Comparison of ENCODE assay signal across 10 cellular contexts in genomic region chr17:82440991-82441627, GRCh38. TPM values are rescaled to one million over a fixed set of nuclear protein-coding genes. Genes with fewer than 3 reads are reported as not detected.
DNase-seq lines count a peak whose midpoint lies in the region; ATAC-seq and TF ChIP-seq lines count a peak whose summit lies in the region.
"Had no signal": no experiment of that assay in that cellular context is flagged by ENCODE, and none has a peak within 500 bp of the region (broad histone marks: within the 10 kb centered on the region; RNA-seq: fewer than 3 reads in every experiment).

No MANE protein-coding gene starts in this region.

- H3K9me3 Mint-ChIP-seq in activated naive CD4-positive, alpha-beta T cell treated with anti-CD3 and anti-CD28 coated beads, Interleukin-2, amount 10 ng/mL, durations not matched to agents 7 days and 5 days: no peaks in the 10 kb centered on the region

- no peaks in the 10 kb centered on the region for H3K9me3 ChIP-seq in skeletal muscle satellite cell (replicated peaks; ENCODE audit: low read length)
- H3K9me3 ChIP-seq: heart left ventricle, vagina had no signal

- no peak for TF ChIP-seq POLR2A in NB4 (IDR thresholded peaks at IDR 0.05; ENCODE audit: extremely low read depth, insufficient read length)

- H3K4me3 Mint-ChIP-seq in activated naive CD4-positive, alpha-beta T cell treated with anti-CD3 and anti-CD28 coated beads, Interleukin-2, amount 10 ng/mL, durations not matched to agents 7 days and 5 days: no peak overlapping the region

- H3K27me3 Mint-ChIP-seq in activated naive CD4-positive, alpha-beta T cell treated with anti-CD3 and anti-CD28 coated beads, Interleukin-2, amount 10 ng/mL, durations not matched to agents 7 days and 5 days: no peaks in the 10 kb centered on the region

- no peak overlapping the region for H3K9ac ChIP-seq in skeletal muscle satellite cell (ENCODE audit: low read depth, low read length)

- H3K4me1 Mint-ChIP-seq in activated naive CD4-positive, alpha-beta T cell treated with anti-CD3 and anti-CD28 coated beads, Interleukin-2, amount 10 ng/mL, durations not matched to agents 7 days and 5 days: peaks cover 3% of the 10 kb centered on the region

- H3K4me1 ChIP-seq in skeletal muscle satellite cell (ENCODE audit: control insufficient read depth, insufficient read depth, low read length): no peaks in the 10 kb centered on the region

- peaks cover 17% of the 10 kb centered on the region for H3K36me3 ChIP-seq in skeletal muscle satellite cell (ENCODE audit: insufficient read depth, low read length)

- ATAC-seq in GM19324 (IDR thresholded peaks at IDR 0.05; ENCODE audit: low FRiP score, unreplicated experiment): no peak

- H3K4me2 ChIP-seq in skeletal muscle satellite cell (ENCODE audit: low read length): peak overlapping the region; percentile 33

- peak; percentile 41 for DNase-seq in NCI-H2227 (lab: John Stamatoyannopoulos, UW; ENCODE audit: unreplicated experiment)
- no peak for DNase-seq in NCI-H2227 treated with DMSO at 0.1 percent for 48 hours (lab: John Stamatoyannopoulos, UW)
- DNase-seq in NB4 (ENCODE audit: low read depth): peak; percentile 74
- DNase-seq in choroid plexus epithelial cell (ENCODE audit: low read depth): peak; percentile 57
- DNase-seq in HuH-7 (ENCODE audit: low spot score): no peak
- no peak for DNase-seq in activated naive CD4-positive, alpha-beta T cell treated with anti-CD3 and anti-CD28 coated beads, Interleukin-2, amount 10 ng/mL, durations not matched to agents 7 days and 5 days

- no peak for TF ChIP-seq CTCF in NB4 (IDR thresholded peaks at IDR 0.05; ENCODE audit: low read depth, low read length)
- no peak for TF ChIP-seq CTCF in choroid plexus epithelial cell (conservative IDR thresholded peaks at IDR 0.05; ENCODE audit: low read depth, low read length)

- peaks cover 23% of the 10 kb centered on the region for H3K36me3 Mint-ChIP-seq in activated naive CD4-positive, alpha-beta T cell treated with anti-CD3 and anti-CD28 coated beads, Interleukin-2, amount 10 ng/mL, durations not matched to agents 7 days and 5 days

- CTCF ChIA-PET in activated naive CD4-positive, alpha-beta T cell treated with anti-CD3 and anti-CD28 coated beads, Interleukin-2, amount 10 ng/mL, durations not matched to agents 7 days and 5 days (lab: Charles Lee): no interaction called here

- H3K4me3 ChIP-seq in NB4 (ENCODE audit: low read depth, low read length): no peak overlapping the region
- no peak overlapping the region for H3K4me3 ChIP-seq in choroid plexus epithelial cell (ENCODE audit: low read depth, low read length)
- H3K4me3 ChIP-seq in skeletal muscle satellite cell (ENCODE audit: low read length): no peak overlapping the region
- H3K4me3 ChIP-seq: heart left ventricle, vagina had no signal

- H3K27ac Mint-ChIP-seq in activated naive CD4-positive, alpha-beta T cell treated with anti-CD3 and anti-CD28 coated beads, Interleukin-2, amount 10 ng/mL, durations not matched to agents 7 days and 5 days: no peak overlapping the region

- no peaks in the 10 kb centered on the region for H3K27me3 ChIP-seq in skeletal muscle satellite cell (ENCODE audit: control insufficient read depth, insufficient read depth, low read length)
- H3K27me3 ChIP-seq: heart left ventricle, vagina had no signal

RNA-seq across cellular contexts. Expression of gene CYBC1, which starts 9.4 kb away (rescaled TPM):
- 50.5 and 54.2 TPM in 2 replicates for total RNA-seq in skeletal muscle satellite cell (2012; rRNA removed)

RNA-seq across cellular contexts. Expression of gene NARF, which starts 17.4 kb away (rescaled TPM):
- total RNA-seq in skeletal muscle satellite cell (2012; rRNA removed): 21.8 and 28.6 TPM in 2 replicates

RNA-seq across cellular contexts. Expression of gene OGFOD3, which starts 22.7 kb away (rescaled TPM):
- total RNA-seq in skeletal muscle satellite cell (2012; rRNA removed): 23.6 and 28.4 TPM in 2 replicates

RNA-seq across cellular contexts. Expression of gene HEXD, which starts 23.0 kb away (rescaled TPM):
- total RNA-seq in skeletal muscle satellite cell (2012; rRNA removed): 4.8 and 6.6 TPM in 2 replicates

Comparison
In these comparisons a context has a peak if more than half of its experiments do, and no peak if none do; other contexts are left out.
1. DNase-seq: peak in NCI-H2227 (single experiment), NB4 (single experiment) and choroid plexus epithelial cell (single experiment); none in NCI-H2227 treated with DMSO at 0.1 percent for 48 hours (single experiment), HuH-7 (single experiment) and activated naive CD4-positive, alpha-beta T cell treated with anti-CD3 and anti-CD28 coated beads, Interleukin-2, amount 10 ng/mL, durations not matched to agents 7 days and 5 days (single experiment).